In the genomic region with DNA sequence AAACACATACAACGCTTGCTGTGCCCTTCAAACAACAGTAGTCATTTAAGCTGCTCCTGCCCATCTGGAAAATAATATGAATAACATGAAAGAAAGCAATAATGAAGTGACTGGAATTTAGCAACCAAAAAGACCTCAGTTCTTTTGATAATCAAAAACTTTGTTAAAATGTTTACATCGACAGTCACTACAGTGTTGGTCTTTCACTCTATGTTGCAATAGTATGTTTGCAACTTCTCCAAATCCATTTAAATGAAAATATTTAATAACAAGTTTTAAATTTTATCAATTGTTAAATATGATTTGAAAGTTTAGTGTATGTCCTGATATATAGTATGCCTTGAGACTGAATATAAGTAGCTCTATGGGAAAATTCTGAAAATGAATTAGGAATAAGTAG, we compare ENCODE assay signal across 13 cellular contexts.
A peak's percentile ranks its signal among the peaks of the same experiment; 100 is the strongest.
DNase-seq lines count a peak whose midpoint lies in the region; ATAC-seq and TF ChIP-seq lines count a peak whose summit lies in the region.
"Had no signal": no experiment of that assay in that cellular context is flagged by ENCODE, and none has a peak within 500 bp of the region (broad histone marks: within the 10 kb centered on the region; RNA-seq: fewer than 3 reads in every experiment).

No MANE protein-coding gene starts in this region.

- H3K36me3 Mint-ChIP-seq in activated T-cell treated with anti-CD3 and anti-CD28 coated beads, Interleukin-2, amount 50 U/mL, for 24 hours (ENCODE audit: low read depth), result peaks cover 38% of the 10 kb centered on the region
- H3K36me3 Mint-ChIP-seq in dendritic cell treated with granulocyte-macrophage colony-stimulating factor and Interleukin-4, amounts not matched to agents 40 ng/mL and 50 ng/mL, for 4 days (ENCODE audit: low read depth), result peaks cover 59% of the 10 kb centered on the region
- peaks cover 21 to 42% of the 10 kb centered on the region in 2 donors for H3K36me3 Mint-ChIP-seq in stimulated activated naive B cell treated with anti-CD40 and anti-IgM and Interleukin-4, amounts not matched to agents 10 μg/mL and 1 μg/mL and 100 μg/mL, for 72 hours

- H3K27me3 ChIP-seq in SU-DHL-6 (ENCODE audit: low read length) (no peaks in the 10 kb centered on the region), heart left ventricle (no peaks in the 10 kb centered on the region)
- H3K27me3 ChIP-seq: gastrocnemius medialis had no signal

- H3K4me1 Mint-ChIP-seq in activated T-cell treated with anti-CD3 and anti-CD28 coated beads, Interleukin-2, amount 50 U/mL, for 24 hours (ENCODE audit: low read depth), result peaks cover 94% of the 10 kb centered on the region
- peaks cover 68% of the 10 kb centered on the region for H3K4me1 Mint-ChIP-seq in dendritic cell treated with granulocyte-macrophage colony-stimulating factor and Interleukin-4, amounts not matched to agents 40 ng/mL and 50 ng/mL, for 4 days (ENCODE audit: low read depth)
- peaks cover 48 to 78% of the 10 kb centered on the region in 2 donors for H3K4me1 Mint-ChIP-seq in stimulated activated naive B cell treated with anti-CD40 and anti-IgM and Interleukin-4, amounts not matched to agents 10 μg/mL and 1 μg/mL and 100 μg/mL, for 72 hours

- H3K27ac Mint-ChIP-seq in activated T-cell treated with anti-CD3 and anti-CD28 coated beads, Interleukin-2, amount 50 U/mL, for 24 hours, result peak overlapping the region; percentile 87
- peak overlapping the region; percentile 81 for H3K27ac Mint-ChIP-seq in dendritic cell treated with granulocyte-macrophage colony-stimulating factor and Interleukin-4, amounts not matched to agents 40 ng/mL and 50 ng/mL, for 4 days
- peak overlapping the region; percentile 52 for H3K27ac Mint-ChIP-seq in stimulated activated naive B cell treated with anti-CD40 and anti-IgM and Interleukin-4, amounts not matched to agents 10 μg/mL and 1 μg/mL and 100 μg/mL, for 72 hours

- no peaks in the 10 kb centered on the region for H3K9me2 ChIP-seq in SU-DHL-6 (replicated peaks; ENCODE audit: insufficient read depth, low read length)

- H2AFZ ChIP-seq in SU-DHL-6 (ENCODE audit: low read depth, low read length, severe bottlenecking), result no peak overlapping the region
- H2AFZ ChIP-seq: parathyroid adenoma had no signal

- TF ChIP-seq CTCF in SU-DHL-6 (IDR thresholded peaks at IDR 0.05; ENCODE audit: insufficient read depth, low read length, poor library complexity, severe bottlenecking) (no peak), heart left ventricle (IDR thresholded peaks at IDR 0.05) (no peak)

- peaks cover 37% of the 10 kb centered on the region; the same call in 1 of the 2 replicates for H3F3A ChIP-seq in SU-DHL-6 (ENCODE audit: insufficient read depth)

- DNase-seq in activated T-cell treated with anti-CD3 and anti-CD28 coated beads, Interleukin-2, amount 50 U/mL, for 24 hours, result no peak
- DNase-seq in activated T-cell treated with anti-CD3 and anti-CD28 coated beads, Interleukin-2, amount 50 U/mL, for 1 hour, result no peak
- no peak for DNase-seq in stimulated activated naive B cell treated with anti-CD40 and anti-IgM and Interleukin-4, amounts not matched to agents 10 μg/mL and 1 μg/mL and 100 μg/mL, for 72 hours
- no peak for DNase-seq in effector CD4-positive, alpha-beta T cell
- DNase-seq in heart left ventricle (no peak), DMS 273 treated with DMSO at 0.1 percent for 48 hours (lab: John Stamatoyannopoulos, UW) (no peak)
- DNase-seq: gastrocnemius medialis, islet precursor cell, midbrain, SHP77 had no signal

- H3K9me3 ChIP-seq in SU-DHL-6 (ENCODE audit: insufficient read depth, low read length), result no peaks in the 10 kb centered on the region
- no peaks in the 10 kb centered on the region for H3K9me3 ChIP-seq in heart left ventricle
- H3K9me3 ChIP-seq: gastrocnemius medialis had no signal

- no peak overlapping the region for H3K9ac ChIP-seq in SU-DHL-6 (ENCODE audit: low read length)
- H3K9ac ChIP-seq: parathyroid adenoma had no signal

- peaks cover 0 to 92% (median 20%) of the 10 kb centered on the region in 12 donors for H3K4me1 ChIP-seq in heart left ventricle

- H3K27ac ChIP-seq in SU-DHL-6 (ENCODE audit: low read depth, low read length) (peak overlapping the region; percentile 31; the same call in 1 of the 2 replicates), heart left ventricle (peak overlapping the region in 1 of 12 donors; percentile 82)
- H3K27ac ChIP-seq: gastrocnemius medialis, parathyroid adenoma had no signal

- H3K79me2 ChIP-seq in SU-DHL-6 (ENCODE audit: insufficient read depth, low read length), result peaks cover 19% of the 10 kb centered on the region; the same call in 1 of the 2 replicates

- peak overlapping the region; percentile 7 for H3K4me2 ChIP-seq in SU-DHL-6 (ENCODE audit: low read depth, low read length, poor library complexity, severe bottlenecking)

- H3K36me3 ChIP-seq in SU-DHL-6 (ENCODE audit: low read length) (0 out of 2 replicates have a peak, but pooled peaks cover 3% of the 10 kb centered on the region), heart left ventricle (no peaks in the 10 kb centered on the region)
- H3K36me3 ChIP-seq: gastrocnemius medialis had no signal

- no peaks in the 10 kb centered on the region for H4K20me1 ChIP-seq in SU-DHL-6 (ENCODE audit: low read depth, low read length)

- no peaks in the 10 kb centered on the region for H3K9me3 Mint-ChIP-seq in activated T-cell treated with anti-CD3 and anti-CD28 coated beads, Interleukin-2, amount 50 U/mL, for 24 hours
- no peaks in the 10 kb centered on the region for H3K9me3 Mint-ChIP-seq in dendritic cell treated with granulocyte-macrophage colony-stimulating factor and Interleukin-4, amounts not matched to agents 40 ng/mL and 50 ng/mL, for 4 days
- H3K9me3 Mint-ChIP-seq in stimulated activated naive B cell treated with anti-CD40 and anti-IgM and Interleukin-4, amounts not matched to agents 10 μg/mL and 1 μg/mL and 100 μg/mL, for 72 hours, result peaks cover 0 to 2% of the 10 kb centered on the region in 2 donors

- no peak for TF ChIP-seq POLR2A in heart left ventricle (IDR thresholded peaks at IDR 0.05)

- peak overlapping the region; percentile 1 for H3K4me3 Mint-ChIP-seq in activated T-cell treated with anti-CD3 and anti-CD28 coated beads, Interleukin-2, amount 50 U/mL, for 24 hours
- peak overlapping the region; percentile 10 for H3K4me3 Mint-ChIP-seq in dendritic cell treated with granulocyte-macrophage colony-stimulating factor and Interleukin-4, amounts not matched to agents 40 ng/mL and 50 ng/mL, for 4 days
- peak overlapping the region in 1 of 2 donors; percentile 35 for H3K4me3 Mint-ChIP-seq in stimulated activated naive B cell treated with anti-CD40 and anti-IgM and Interleukin-4, amounts not matched to agents 10 μg/mL and 1 μg/mL and 100 μg/mL, for 72 hours

- ATAC-seq in stimulated activated naive B cell treated with anti-CD40 and anti-IgM and Interleukin-4, amounts not matched to agents 10 μg/mL and 1 μg/mL and 100 μg/mL, for 72 hours (replicated peaks), result no peak
- ATAC-seq in heart left ventricle, result no peak
- ATAC-seq: gastrocnemius medialis had no signal

- H3K4me3 ChIP-seq in SU-DHL-6 (ENCODE audit: insufficient read depth, low read length, poor library complexity, severe bottlenecking), result no peak overlapping the region
- no peak overlapping the region for H3K4me3 ChIP-seq in heart left ventricle
- H3K4me3 ChIP-seq: gastrocnemius medialis had no signal

- H3K27me3 Mint-ChIP-seq in activated T-cell treated with anti-CD3 and anti-CD28 coated beads, Interleukin-2, amount 50 U/mL, for 24 hours, result no peaks in the 10 kb centered on the region
- no peaks in the 10 kb centered on the region for H3K27me3 Mint-ChIP-seq in dendritic cell treated with granulocyte-macrophage colony-stimulating factor and Interleukin-4, amounts not matched to agents 40 ng/mL and 50 ng/mL, for 4 days
- no peaks in the 10 kb centered on the region for H3K27me3 Mint-ChIP-seq in stimulated activated naive B cell treated with anti-CD40 and anti-IgM and Interleukin-4, amounts not matched to agents 10 μg/mL and 1 μg/mL and 100 μg/mL, for 72 hours

- intact Hi-C loops in dendritic cell treated with granulocyte-macrophage colony-stimulating factor and Interleukin-4, amounts not matched to agents 40 ng/mL and 50 ng/mL, for 4 days (cut with micrococcal nuclease), result no loop called here
- intact Hi-C loops in heart left ventricle (cut with DNase I), result no loop called here

- 87 to 91% (median 89%) methylated on average over 2 of the region's 2 CpGs for WGBS in heart left ventricle, 4 donors
